Comparison of ENCODE assay signal across 14 cellular contexts in genomic region chr12:75721231-75721641, GRCh38.
DNase-seq lines count a peak whose midpoint lies in the region; ATAC-seq and TF ChIP-seq lines count a peak whose summit lies in the region.
"Had no signal": no experiment of that assay in that cellular context is flagged by ENCODE, and none has a peak within 500 bp of the region (broad histone marks: within the 10 kb centered on the region; RNA-seq: fewer than 3 reads in every experiment).

No MANE protein-coding gene starts in this region.

- BruUV-seq in Calu3 (replicated peaks; lab: Mats Ljungman, UMichigan) (no TSS peak), PC-3 (replicated peaks; lab: Mats Ljungman, UMichigan) (no TSS peak)

- H3K27me3 Mint-ChIP-seq in Calu3 (ENCODE audit: unreplicated experiment) (no peaks in the 10 kb centered on the region), progenitor cell of endocrine pancreas (no peaks in the 10 kb centered on the region)
- H3K27me3 Mint-ChIP-seq: CD4-positive, CD25-positive, alpha-beta regulatory T cell had no signal

- H3K4me1 Mint-ChIP-seq in Calu3 (ENCODE audit: low read depth, unreplicated experiment): peaks cover 56% of the 10 kb centered on the region
- peaks cover 33% of the 10 kb centered on the region for H3K4me1 Mint-ChIP-seq in progenitor cell of endocrine pancreas (ENCODE audit: low read depth)

- POLR2A ChIA-PET in PC-3 (lab: Charles Lee; ENCODE audit: unreplicated experiment): no interaction called here

- H3K27ac Mint-ChIP-seq in Calu3 (ENCODE audit: unreplicated experiment) (peak overlapping the region; percentile 94), progenitor cell of endocrine pancreas (no peak overlapping the region)
- H3K27ac Mint-ChIP-seq: activated CD8-positive, alpha-beta T cell treated with anti-CD3 and anti-CD28 coated beads, Interleukin-2, amount 10 ng/mL, durations not matched to agents 7 days and 5 days; activated naive CD8-positive, alpha-beta T cell treated with anti-CD3 and anti-CD28 coated beads for 36 hours; CD4-positive, CD25-positive, alpha-beta regulatory T cell; T-helper 2 cell treated with Interferon-gamma antibody and Interleukin-4, amounts not matched to agents 5 μg/mL and 100 μg/mL, for 36 hours had no signal

- H3K9ac ChIP-seq in PC-3 (ENCODE audit: low read length): no peak overlapping the region
- H3K9ac ChIP-seq in parathyroid adenoma: no peak overlapping the region

- H3K4me3 ChIP-seq in PC-3 (ENCODE audit: low read length) (no peak overlapping the region), parathyroid adenoma (ENCODE audit: low read depth, low read length) (peak overlapping the region; percentile 36), gastrocnemius medialis (no peak overlapping the region)

- in situ Hi-C loops in gastrocnemius medialis (cut with MboI; ENCODE audit: low sequenced_read_pairs in 4 of 4): no loop called here

- 0 out of 2 replicates have a peak overlapping the region, but pooled peaks have one; percentile 20 for H2AFZ ChIP-seq in PC-3 (ENCODE audit: low read length)
- H2AFZ ChIP-seq in parathyroid adenoma: peak overlapping the region; percentile 36

- H3K4me3 Mint-ChIP-seq in Calu3 (ENCODE audit: low read depth, unreplicated experiment) (no peak overlapping the region), progenitor cell of endocrine pancreas (ENCODE audit: low read depth) (no peak overlapping the region)
- H3K4me3 Mint-ChIP-seq: activated CD8-positive, alpha-beta T cell treated with anti-CD3 and anti-CD28 coated beads, Interleukin-2, amount 10 ng/mL, durations not matched to agents 7 days and 5 days; activated naive CD8-positive, alpha-beta T cell treated with anti-CD3 and anti-CD28 coated beads for 36 hours; CD4-positive, CD25-positive, alpha-beta regulatory T cell; T-helper 2 cell treated with Interferon-gamma antibody and Interleukin-4, amounts not matched to agents 5 μg/mL and 100 μg/mL, for 36 hours had no signal

- H3K9me3 ChIP-seq in PC-3 (ENCODE audit: low read length): no peaks in the 10 kb centered on the region
- H3K9me3 ChIP-seq in parathyroid adenoma (ENCODE audit: control insufficient read depth, low read length): no peaks in the 10 kb centered on the region
- no peaks in the 10 kb centered on the region for H3K9me3 ChIP-seq in gastrocnemius medialis

- peaks cover 55% of the 10 kb centered on the region for H3K4me1 ChIP-seq in PC-3 (ENCODE audit: insufficient read depth, low read length)
- peaks cover 29% of the 10 kb centered on the region for H3K4me1 ChIP-seq in parathyroid adenoma
- H3K4me1 ChIP-seq in gastrocnemius medialis: peaks cover 10 to 44% of the 10 kb centered on the region in 2 donors

- peaks cover 4% of the 10 kb centered on the region for H3F3A ChIP-seq in PC-3 (ENCODE audit: low read length, unreplicated experiment)

- no peaks in the 10 kb centered on the region for H4K20me1 ChIP-seq in PC-3 (ENCODE audit: low read length)

- intact Hi-C loops in Calu3 (cut with micrococcal nuclease; ENCODE audit: unreplicated experiment) (loop anchor here (5.0 kb wide), 2 partner anchors 256 to 301 kb away; no protein-coding TSS in a partner anchor), PC-3 (cut with micrococcal nuclease) (loop anchor here (5.0 to 10.0 kb wide), 8 partner anchors 46 to 734 kb away; no protein-coding TSS in a partner anchor), gastrocnemius medialis (cut with DNase I; ENCODE audit: low total_unique reads) (loop anchor here (5.0 kb wide), 1 partner anchor 311 kb away; the partner anchor contains the start of gene PHLDA1)

- DNase-seq in Calu3 (no peak), PC-3 (no peak), fibroblast of gingiva (ENCODE audit: low read depth) (peak; percentile 27), progenitor cell of endocrine pancreas (ENCODE audit: low spot score, unreplicated experiment) (no peak), gastrocnemius medialis (no peak)
- DNase-seq: activated CD8-positive, alpha-beta T cell treated with anti-CD3 and anti-CD28 coated beads, Interleukin-2, amount 10 ng/mL, durations not matched to agents 7 days and 5 days; activated naive CD8-positive, alpha-beta T cell treated with anti-CD3 and anti-CD28 coated beads for 36 hours; CD4-positive, CD25-positive, alpha-beta regulatory T cell; NCI-H2081 treated with DMSO at 0.1 percent for 48 hours; stimulated activated CD4-positive, alpha-beta T cell treated with anti-CD3 and anti-CD28 coated beads, Interleukin-12 subunit alpha, Interleukin-12 subunit beta, amount 100 ng/mL, for 4 hours had no signal

- H3K36me3 ChIP-seq in PC-3 (ENCODE audit: low read depth, low read length) (no peaks in the 10 kb centered on the region), parathyroid adenoma (ENCODE audit: control insufficient read depth, insufficient read depth, low read length) (no peaks in the 10 kb centered on the region), gastrocnemius medialis (no peaks in the 10 kb centered on the region)

- H3K9me3 Mint-ChIP-seq in Calu3 (ENCODE audit: low read depth, unreplicated experiment) (no peaks in the 10 kb centered on the region), progenitor cell of endocrine pancreas (ENCODE audit: low read depth) (no peaks in the 10 kb centered on the region)
- H3K9me3 Mint-ChIP-seq: CD4-positive, CD25-positive, alpha-beta regulatory T cell had no signal

- H3K9me2 ChIP-seq in PC-3 (replicated peaks; ENCODE audit: low read length): no peaks in the 10 kb centered on the region

- H3K36me3 Mint-ChIP-seq in Calu3 (ENCODE audit: insufficient read depth, unreplicated experiment): peaks cover 15% of the 10 kb centered on the region
- no peaks in the 10 kb centered on the region for H3K36me3 Mint-ChIP-seq in progenitor cell of endocrine pancreas (ENCODE audit: insufficient read depth)
- H3K36me3 Mint-ChIP-seq: CD4-positive, CD25-positive, alpha-beta regulatory T cell had no signal

- H3K79me2 ChIP-seq in PC-3 (ENCODE audit: low read length): no peaks in the 10 kb centered on the region
- H3K79me2 ChIP-seq in parathyroid adenoma: no peaks in the 10 kb centered on the region

- H3K27me3 ChIP-seq in PC-3 (ENCODE audit: low read length) (no peaks in the 10 kb centered on the region), parathyroid adenoma (ENCODE audit: control insufficient read depth, insufficient read depth, low read length) (no peaks in the 10 kb centered on the region), gastrocnemius medialis (no peaks in the 10 kb centered on the region)

- 0 out of 2 replicates have a peak overlapping the region, but pooled peaks have one; percentile 7 for H3K27ac ChIP-seq in PC-3 (ENCODE audit: low read length)
- peak overlapping the region; percentile 34 for H3K27ac ChIP-seq in parathyroid adenoma
- H3K27ac ChIP-seq in gastrocnemius medialis: peak overlapping the region in 2 of 4 donors; percentile 56 to 79

- TF ChIP-seq CTCF in Calu3 (IDR thresholded peaks at IDR 0.05; ENCODE audit: unreplicated experiment) (no peak), PC-3 (conservative IDR thresholded peaks at IDR 0.05; ENCODE audit: low read depth, low read length) (no peak), parathyroid adenoma (IDR thresholded peaks at IDR 0.05) (no peak), progenitor cell of endocrine pancreas (IDR thresholded peaks at IDR 0.05; ENCODE audit: unreplicated experiment) (no peak), gastrocnemius medialis (IDR thresholded peaks at IDR 0.05 in 4 of 5, conservative IDR thresholded peaks at IDR 0.05 in 1 of 5) (no peak)

- no peak for ATAC-seq in PC-3
- no peak for ATAC-seq in GM18873 (IDR thresholded peaks at IDR 0.05; ENCODE audit: low FRiP score, unreplicated experiment)
- ATAC-seq in HG02884 (IDR thresholded peaks at IDR 0.05; ENCODE audit: unreplicated experiment): no peak
- ATAC-seq in gastrocnemius medialis: no peak
- ATAC-seq: activated CD8-positive, alpha-beta T cell treated with anti-CD3 and anti-CD28 coated beads, Interleukin-2, amount 10 ng/mL, durations not matched to agents 7 days and 5 days had no signal

- H3K4me2 ChIP-seq in PC-3 (ENCODE audit: low read length) (0 out of 2 replicates have a peak overlapping the region, but pooled peaks have one; percentile 14), parathyroid adenoma (ENCODE audit: low read length) (peak overlapping the region; percentile 53)

- no peak for TF ChIP-seq POLR2A in gastrocnemius medialis (IDR thresholded peaks at IDR 0.05)

- CTCF ChIA-PET in Calu3 (lab: Charles Lee) (interaction anchor here (0.7 to 1.8 kb wide), 3 partner anchors 9 to 80 kb away, joined by 3 to 5 read pairs (median 3); no protein-coding TSS in a partner anchor), PC-3 (lab: Charles Lee) (no interaction called here)
